Comparison of ENCODE assay signal across 34 cellular contexts in genomic region chr12:17503742-17504141, GRCh38.
"Had no signal": no experiment of that assay in that cellular context is flagged by ENCODE, and none has a peak within 500 bp of the region (broad histone marks: within the 10 kb centered on the region; RNA-seq: fewer than 3 reads in every experiment).

No MANE protein-coding gene starts in this region.

- ATAC-seq: activated CD4-positive, CD25-positive, alpha-beta regulatory T cell treated with anti-CD3 and anti-CD28 coated beads, Interleukin-2, amount 50 U/mL, for 24 hours; activated CD8-positive, alpha-beta T cell treated with anti-CD3 and anti-CD28 coated beads for 36 hours; activated naive CD8-positive, alpha-beta T cell treated with anti-CD3 and anti-CD28 coated beads, Interleukin-2, amount 50 U/mL, for 24 hours; activated T-cell treated with anti-CD3 and anti-CD28 coated beads, Interleukin-2, amount 50 U/mL, for 4 hours; activated T-cell treated with anti-CD3 and anti-CD28 coated beads, Interleukin-2, amount 50 U/mL, for 72 hours; activated T-helper 17 cell treated with anti-CD3 and anti-CD28 coated beads, Interleukin-2, amount 50 U/mL, for 72 hours had no signal

- H3K4me3 Mint-ChIP-seq: activated CD4-positive, alpha-beta memory T cell treated with anti-CD3 and anti-CD28 coated beads for 36 hours; activated CD4-positive, alpha-beta T cell treated with anti-CD3 and anti-CD28 coated beads, Interleukin-2, amount 10 ng/mL, durations not matched to agents 24 days and 14 days; activated CD8-positive, alpha-beta T cell treated with anti-CD3 and anti-CD28 coated beads for 36 hours; activated naive CD4-positive, alpha-beta T cell treated with anti-CD3 and anti-CD28 coated beads, Interleukin-2, amount 10 ng/mL, durations not matched to agents 7 days and 5 days; activated naive CD4-positive, alpha-beta T cell treated with anti-CD3 and anti-CD28 coated beads, Interleukin-2, amount 50 U/mL, for 24 hours; activated naive CD8-positive, alpha-beta T cell; activated naive CD8-positive, alpha-beta T cell treated with anti-CD3 and anti-CD28 coated beads, Interleukin-2, amount 10 ng/mL, durations not matched to agents 7 days and 5 days; activated naive CD8-positive, alpha-beta T cell treated with anti-CD3 and anti-CD28 coated beads, Interleukin-2, amount 50 U/mL, for 24 hours; activated T-cell treated with anti-CD3 and anti-CD28 coated beads, Interleukin-2, amount 50 U/mL, for 4 hours; activated T-cell treated with anti-CD3 and anti-CD28 coated beads, Interleukin-2, amount 50 U/mL, for 72 hours; activated T-helper 1 cell treated with anti-CD3 and anti-CD28 coated beads, Interleukin-12 subunit alpha, Interleukin-12 subunit beta, Interleukin-2, Interleukin-4 antibody, amounts not matched to agents 30 ng/mL and 10 ng/mL and 1 ng/mL, durations not matched to agents 14 hours and 24 hours and 36 hours; activated T-helper 17 cell treated with anti-CD3 and anti-CD28 coated beads, Interleukin-2, amount 50 U/mL, for 72 hours; brain; central memory CD8-positive, alpha-beta T cell; T-helper 1 cell treated with Interleukin-12 subunit alpha and Interleukin-12 subunit beta and Interleukin-4 antibody, amounts not matched to agents 30 μg/mL and 1 μg/mL, for 36 hours; T-helper 2 cell treated with Interferon-gamma antibody and Interleukin-4, amounts not matched to agents 5 μg/mL and 100 μg/mL, for 36 hours had no signal

- H3K27me3 Mint-ChIP-seq: activated CD4-positive, alpha-beta memory T cell treated with anti-CD3 and anti-CD28 coated beads for 36 hours; activated CD4-positive, alpha-beta T cell treated with anti-CD3 and anti-CD28 coated beads, Interleukin-2, amount 10 ng/mL, durations not matched to agents 24 days and 14 days; activated CD8-positive, alpha-beta T cell treated with anti-CD3 and anti-CD28 coated beads for 36 hours; activated naive CD4-positive, alpha-beta T cell treated with anti-CD3 and anti-CD28 coated beads, Interleukin-2, amount 10 ng/mL, durations not matched to agents 7 days and 5 days; activated naive CD4-positive, alpha-beta T cell treated with anti-CD3 and anti-CD28 coated beads, Interleukin-2, amount 50 U/mL, for 24 hours; activated naive CD8-positive, alpha-beta T cell; activated naive CD8-positive, alpha-beta T cell treated with anti-CD3 and anti-CD28 coated beads, Interleukin-2, amount 10 ng/mL, durations not matched to agents 7 days and 5 days; activated naive CD8-positive, alpha-beta T cell treated with anti-CD3 and anti-CD28 coated beads, Interleukin-2, amount 50 U/mL, for 24 hours; activated T-helper 17 cell treated with anti-CD3 and anti-CD28 coated beads, Interleukin-2, amount 50 U/mL, for 72 hours; brain; central memory CD8-positive, alpha-beta T cell had no signal

- DNase-seq: activated CD4-positive, alpha-beta memory T cell treated with anti-CD3 and anti-CD28 coated beads for 36 hours; activated CD4-positive, alpha-beta T cell treated with anti-CD3 and anti-CD28 coated beads for 1 hour; activated CD4-positive, alpha-beta T cell treated with anti-CD3 and anti-CD28 coated beads for 4 hours; activated CD4-positive, alpha-beta T cell treated with anti-CD3 and anti-CD28 coated beads, Interleukin-2, amount 10 ng/mL, durations not matched to agents 24 days and 14 days; activated CD4-positive, alpha-beta T cell treated with anti-CD3 and anti-CD28 coated beads, Interleukin-2, amount 50 U/mL, for 1 hour; activated CD4-positive, alpha-beta T cell treated with anti-CD3 and anti-CD28 coated beads, Interleukin-2, amount 50 U/mL, for 4 hours; activated CD4-positive, CD25-positive, alpha-beta regulatory T cell; activated CD8-positive, alpha-beta memory T cell treated with anti-CD3 and anti-CD28 coated beads, Interleukin-2, amount 50 U/mL, for 4 hours; activated CD8-positive, alpha-beta T cell treated with anti-CD3 and anti-CD28 coated beads for 36 hours; activated effector memory CD4-positive, alpha-beta T cell treated with anti-CD3 and anti-CD28 coated beads, Interleukin-2, amount 50 U/mL, for 16 hours; activated naive CD4-positive, alpha-beta T cell treated with anti-CD3 and anti-CD28 coated beads, Interleukin-2, amount 10 ng/mL, durations not matched to agents 7 days and 5 days; activated naive CD4-positive, alpha-beta T cell treated with Interleukin-2 at 50 U/mL for 16 hours; activated naive CD8-positive, alpha-beta T cell treated with anti-CD3 and anti-CD28 coated beads, Interleukin-2, amount 10 ng/mL, durations not matched to agents 7 days and 5 days; activated naive CD8-positive, alpha-beta T cell treated with anti-CD3 and anti-CD28 coated beads, Interleukin-2, amount 50 U/mL, for 24 hours; activated T-cell treated with anti-CD3 and anti-CD28 coated beads for 4 hours; activated T-cell treated with anti-CD3 and anti-CD28 coated beads, Interleukin-2, amount 50 U/mL, for 1 hour; activated T-cell treated with anti-CD3 and anti-CD28 coated beads, Interleukin-2, amount 50 U/mL, for 4 hours; activated T-cell treated with anti-CD3 and anti-CD28 coated beads, Interleukin-2, amount 50 U/mL, for 72 hours; amygdala; anterior cingulate cortex; caudate nucleus; cerebellar nuclear complex; T-helper 1 cell; T-helper 2 cell; T-helper 9 cell had no signal

- H3K9me3 Mint-ChIP-seq: activated naive CD4-positive, alpha-beta T cell treated with anti-CD3 and anti-CD28 coated beads, Interleukin-2, amount 50 U/mL, for 24 hours; activated T-cell treated with anti-CD3 and anti-CD28 coated beads, Interleukin-2, amount 50 U/mL, for 4 hours; brain had no signal

- H3K4me1 Mint-ChIP-seq: activated CD4-positive, alpha-beta T cell treated with anti-CD3 and anti-CD28 coated beads, Interleukin-2, amount 10 ng/mL, durations not matched to agents 24 days and 14 days; activated naive CD4-positive, alpha-beta T cell treated with anti-CD3 and anti-CD28 coated beads, Interleukin-2, amount 10 ng/mL, durations not matched to agents 7 days and 5 days; activated naive CD4-positive, alpha-beta T cell treated with anti-CD3 and anti-CD28 coated beads, Interleukin-2, amount 50 U/mL, for 24 hours; activated naive CD8-positive, alpha-beta T cell treated with anti-CD3 and anti-CD28 coated beads, Interleukin-2, amount 10 ng/mL, durations not matched to agents 7 days and 5 days; activated naive CD8-positive, alpha-beta T cell treated with anti-CD3 and anti-CD28 coated beads, Interleukin-2, amount 50 U/mL, for 24 hours; activated T-helper 17 cell treated with anti-CD3 and anti-CD28 coated beads, Interleukin-2, amount 50 U/mL, for 72 hours; central memory CD8-positive, alpha-beta T cell had no signal

- H3K27ac Mint-ChIP-seq: activated CD4-positive, alpha-beta memory T cell treated with anti-CD3 and anti-CD28 coated beads for 36 hours; activated CD4-positive, alpha-beta T cell treated with anti-CD3 and anti-CD28 coated beads, Interleukin-2, amount 10 ng/mL, durations not matched to agents 24 days and 14 days; activated CD8-positive, alpha-beta T cell treated with anti-CD3 and anti-CD28 coated beads for 36 hours; activated naive CD4-positive, alpha-beta T cell treated with anti-CD3 and anti-CD28 coated beads, Interleukin-2, amount 10 ng/mL, durations not matched to agents 7 days and 5 days; activated naive CD4-positive, alpha-beta T cell treated with anti-CD3 and anti-CD28 coated beads, Interleukin-2, amount 50 U/mL, for 24 hours; activated naive CD8-positive, alpha-beta T cell; activated naive CD8-positive, alpha-beta T cell treated with anti-CD3 and anti-CD28 coated beads, Interleukin-2, amount 10 ng/mL, durations not matched to agents 7 days and 5 days; activated naive CD8-positive, alpha-beta T cell treated with anti-CD3 and anti-CD28 coated beads, Interleukin-2, amount 50 U/mL, for 24 hours; activated T-cell treated with anti-CD3 and anti-CD28 coated beads, Interleukin-2, amount 50 U/mL, for 72 hours; activated T-helper 1 cell treated with anti-CD3 and anti-CD28 coated beads, Interleukin-12 subunit alpha, Interleukin-12 subunit beta, Interleukin-2, Interleukin-4 antibody, amounts not matched to agents 30 ng/mL and 10 ng/mL and 1 ng/mL, durations not matched to agents 14 hours and 24 hours and 36 hours; activated T-helper 17 cell treated with anti-CD3 and anti-CD28 coated beads, Interleukin-2, amount 50 U/mL, for 72 hours; brain; T-helper 1 cell treated with Interleukin-12 subunit alpha and Interleukin-12 subunit beta and Interleukin-4 antibody, amounts not matched to agents 30 μg/mL and 1 μg/mL, for 36 hours; T-helper 2 cell treated with Interferon-gamma antibody and Interleukin-4, amounts not matched to agents 5 μg/mL and 100 μg/mL, for 36 hours had no signal

- H3K36me3 Mint-ChIP-seq: activated CD4-positive, alpha-beta memory T cell treated with anti-CD3 and anti-CD28 coated beads for 36 hours; activated naive CD4-positive, alpha-beta T cell treated with anti-CD3 and anti-CD28 coated beads, Interleukin-2, amount 10 ng/mL, durations not matched to agents 7 days and 5 days; activated naive CD4-positive, alpha-beta T cell treated with anti-CD3 and anti-CD28 coated beads, Interleukin-2, amount 50 U/mL, for 24 hours; activated naive CD8-positive, alpha-beta T cell; activated naive CD8-positive, alpha-beta T cell treated with anti-CD3 and anti-CD28 coated beads, Interleukin-2, amount 10 ng/mL, durations not matched to agents 7 days and 5 days; brain had no signal
